ENCODE assay signal across 12 cellular contexts in the genomic region with DNA sequence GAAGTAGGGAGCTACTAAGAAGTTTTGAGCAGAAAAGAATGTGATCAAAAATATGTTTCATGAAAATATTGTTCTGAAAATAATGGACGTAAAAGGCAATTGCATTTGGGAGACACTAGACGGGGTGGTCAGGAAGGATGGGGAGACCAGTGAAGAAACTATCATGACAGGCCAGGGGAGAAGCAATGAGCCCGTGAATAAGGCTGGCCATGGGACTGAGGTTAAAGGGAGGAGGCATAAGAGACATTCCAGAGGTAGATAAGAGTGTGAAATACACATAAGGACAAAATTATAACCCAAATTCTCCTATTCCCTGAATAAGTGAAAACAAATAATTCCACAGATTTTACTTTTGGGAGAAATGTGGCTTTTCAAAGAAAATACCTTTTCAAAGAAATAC.
"Had no signal": no experiment of that assay in that cellular context is flagged by ENCODE, and none has a peak within 500 bp of the region (broad histone marks: within the 10 kb centered on the region; RNA-seq: fewer than 3 reads in every experiment).

No MANE protein-coding gene starts in this region.

- DNase-seq: activated CD4-positive, alpha-beta T cell treated with anti-CD3 and anti-CD28 coated beads for 36 hours; activated naive CD4-positive, alpha-beta T cell treated with anti-CD3 and anti-CD28 coated beads, Interleukin-2, amount 10 ng/mL, durations not matched to agents 7 days and 5 days; left ventricle myocardium inferior; posterior cingulate gyrus; right cardiac atrium; thyroid gland; uterus; WERI-Rb-1 had no signal

- H3K4me3 Mint-ChIP-seq: activated CD4-positive, alpha-beta T cell treated with anti-CD3 and anti-CD28 coated beads for 36 hours; activated naive CD4-positive, alpha-beta T cell treated with anti-CD3 and anti-CD28 coated beads, Interleukin-2, amount 10 ng/mL, durations not matched to agents 7 days and 5 days; activated T-helper 17 cell treated with anti-CD3 and anti-CD28 coated beads, Interleukin-2, amount 50 U/mL, for 72 hours; memory B cell; stimulated activated effector memory CD8-positive, alpha-beta T cell treated with anti-CD3 and anti-CD28 coated beads, Interleukin-12 subunit alpha, Interleukin-12 subunit beta, amount 100 ng/mL, for 72 hours; T-cell had no signal

- H3K4me1 Mint-ChIP-seq: activated CD4-positive, alpha-beta T cell treated with anti-CD3 and anti-CD28 coated beads for 36 hours; activated naive CD4-positive, alpha-beta T cell treated with anti-CD3 and anti-CD28 coated beads, Interleukin-2, amount 10 ng/mL, durations not matched to agents 7 days and 5 days; activated T-helper 17 cell treated with anti-CD3 and anti-CD28 coated beads, Interleukin-2, amount 50 U/mL, for 72 hours; stimulated activated effector memory CD8-positive, alpha-beta T cell treated with anti-CD3 and anti-CD28 coated beads, Interleukin-12 subunit alpha, Interleukin-12 subunit beta, amount 100 ng/mL, for 72 hours had no signal

- H3K36me3 Mint-ChIP-seq: activated naive CD4-positive, alpha-beta T cell treated with anti-CD3 and anti-CD28 coated beads, Interleukin-2, amount 10 ng/mL, durations not matched to agents 7 days and 5 days; memory B cell; stimulated activated effector memory CD8-positive, alpha-beta T cell treated with anti-CD3 and anti-CD28 coated beads, Interleukin-12 subunit alpha, Interleukin-12 subunit beta, amount 100 ng/mL, for 72 hours; T-cell had no signal

- H3K9me3 Mint-ChIP-seq: activated naive CD4-positive, alpha-beta T cell treated with anti-CD3 and anti-CD28 coated beads, Interleukin-2, amount 10 ng/mL, durations not matched to agents 7 days and 5 days; activated T-helper 17 cell treated with anti-CD3 and anti-CD28 coated beads, Interleukin-2, amount 50 U/mL, for 72 hours; memory B cell; stimulated activated effector memory CD8-positive, alpha-beta T cell treated with anti-CD3 and anti-CD28 coated beads, Interleukin-12 subunit alpha, Interleukin-12 subunit beta, amount 100 ng/mL, for 72 hours; T-cell had no signal

- H3K27me3 ChIP-seq: thyroid gland, uterus had no signal

- H3K27ac ChIP-seq: left ventricle myocardium inferior, thyroid gland, uterus, WERI-Rb-1 had no signal

- H3K27ac Mint-ChIP-seq: activated CD4-positive, alpha-beta T cell treated with anti-CD3 and anti-CD28 coated beads for 36 hours; activated naive CD4-positive, alpha-beta T cell treated with anti-CD3 and anti-CD28 coated beads, Interleukin-2, amount 10 ng/mL, durations not matched to agents 7 days and 5 days; activated T-helper 17 cell treated with anti-CD3 and anti-CD28 coated beads, Interleukin-2, amount 50 U/mL, for 72 hours; memory B cell; stimulated activated effector memory CD8-positive, alpha-beta T cell treated with anti-CD3 and anti-CD28 coated beads, Interleukin-12 subunit alpha, Interleukin-12 subunit beta, amount 100 ng/mL, for 72 hours; T-cell had no signal

- H3K36me3 ChIP-seq: left ventricle myocardium inferior, thyroid gland, uterus, WERI-Rb-1 had no signal

- ATAC-seq: activated CD4-positive, alpha-beta T cell treated with anti-CD3 and anti-CD28 coated beads for 36 hours; activated T-helper 17 cell treated with anti-CD3 and anti-CD28 coated beads, Interleukin-2, amount 50 U/mL, for 72 hours; right cardiac atrium had no signal

- H3K9me3 ChIP-seq: left ventricle myocardium inferior, thyroid gland, uterus had no signal

- H3K4me3 ChIP-seq: left ventricle myocardium inferior, thyroid gland, uterus had no signal

- H3K27me3 Mint-ChIP-seq: memory B cell had no signal
